27 cellular contexts compared by ENCODE assay signal in the genomic region with DNA sequence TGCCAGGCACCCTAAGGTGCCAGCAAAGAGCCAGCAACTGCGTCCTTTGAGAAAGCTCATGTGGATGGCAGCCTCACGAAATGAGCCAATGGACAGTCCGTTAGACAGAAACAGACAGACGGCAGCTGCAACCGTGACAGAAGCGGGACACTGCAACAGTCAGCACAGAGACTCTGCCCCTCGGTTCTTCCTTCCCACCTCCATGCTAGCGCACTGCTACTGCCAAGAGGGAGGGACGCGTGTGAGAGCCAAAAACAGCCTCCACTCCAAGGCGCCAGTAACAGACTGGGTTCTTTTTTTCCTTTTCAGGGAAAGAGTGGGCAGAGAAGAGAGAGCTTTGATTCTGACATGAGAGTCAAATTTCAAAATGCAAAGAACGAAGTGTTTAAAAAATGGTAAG.
DNase-seq lines count a peak whose midpoint lies in the region; FAIRE-seq and TF ChIP-seq lines count a peak whose summit lies in the region.
"Had no signal": no experiment of that assay in that cellular context is flagged by ENCODE, and none has a peak within 500 bp of the region (broad histone marks: within the 10 kb centered on the region; RNA-seq: fewer than 3 reads in every experiment).

No MANE protein-coding gene starts in this region.

- no peak for FAIRE-seq in H54 (lab: Jason Lieb, UNC)
- FAIRE-seq: RCC 7860 had no signal

- H2AFZ ChIP-seq in PC-9 = no peak overlapping the region

- peak overlapping the region; percentile 15 for H3K27ac Mint-ChIP-seq in neural crest cell (ENCODE audit: unreplicated experiment)
- H3K27ac Mint-ChIP-seq: activated B cell treated with CpG ODN at 0.5 μM for 24 hours; activated naive CD4-positive, alpha-beta T cell treated with anti-CD3 and anti-CD28 coated beads for 36 hours; activated T-cell treated with anti-CD3 and anti-CD28 coated beads, Interleukin-2, amount 50 U/mL, for 72 hours; endodermal cell; mesothelial cell of epicardium; natural killer cell; stimulated activated naive B cell treated with anti-CD40 and anti-IgM and Interleukin-4, amounts not matched to agents 10 μg/mL and 1 μg/mL and 100 μg/mL, for 72 hours had no signal

- intact Hi-C loops in PC-9 (cut with micrococcal nuclease; ENCODE audit: unreplicated experiment) = no loop called here
- intact Hi-C loops in dorsolateral prefrontal cortex (cut with DNase I) = no loop called here

- no peaks in the 10 kb centered on the region for H3K27me3 Mint-ChIP-seq in neural crest cell (ENCODE audit: low read depth)
- H3K27me3 Mint-ChIP-seq: activated B cell treated with CpG ODN at 0.5 μM for 24 hours; stimulated activated naive B cell treated with anti-CD40 and anti-IgM and Interleukin-4, amounts not matched to agents 10 μg/mL and 1 μg/mL and 100 μg/mL, for 72 hours had no signal

- no peak overlapping the region for H3K4me3 Mint-ChIP-seq in neural crest cell
- H3K4me3 Mint-ChIP-seq: activated B cell treated with CpG ODN at 0.5 μM for 24 hours; activated naive CD4-positive, alpha-beta T cell treated with anti-CD3 and anti-CD28 coated beads for 36 hours; activated T-cell treated with anti-CD3 and anti-CD28 coated beads, Interleukin-2, amount 50 U/mL, for 72 hours; endodermal cell; mesothelial cell of epicardium; natural killer cell; stimulated activated naive B cell treated with anti-CD40 and anti-IgM and Interleukin-4, amounts not matched to agents 10 μg/mL and 1 μg/mL and 100 μg/mL, for 72 hours had no signal

- BruUV-seq in PC-9 (replicated peaks; lab: Mats Ljungman, UMichigan) = no TSS peak

- peak overlapping the region; percentile 50; the same call in 1 of the 2 replicates for H3K4me2 ChIP-seq in PC-9

- no peak for TF ChIP-seq CTCF in PC-9 (conservative IDR thresholded peaks at IDR 0.05)
- TF ChIP-seq CTCF in dorsolateral prefrontal cortex (IDR thresholded peaks at IDR 0.05 in 54 of 56, conservative IDR thresholded peaks at IDR 0.05 in 2 of 56; ENCODE audit: low read depth in 1 of 56, partially characterized antibody in 56 of 56) = no peak
- no peak for TF ChIP-seq CTCF in neural crest cell (conservative IDR thresholded peaks at IDR 0.05)
- no peak for TF ChIP-seq CTCF in WERI-Rb-1 (IDR thresholded peaks at IDR 0.05; ENCODE audit: low read depth, low read length)

- H3K27ac ChIP-seq in PC-9 (peak overlapping the region; percentile 77), dorsolateral prefrontal cortex (peak overlapping the region in 58 of 59 donors; percentile 8 to 92 (median 76)), temporal lobe (ENCODE audit: low read depth, low read length) (peak overlapping the region; percentile 10), WERI-Rb-1 (no peak overlapping the region)
- H3K27ac ChIP-seq: adrenal gland, HL-60, ovary, right atrium auricular region, testis, uterus had no signal

- no peak for TF ChIP-seq POLR2A in H54 (IDR thresholded peaks at IDR 0.05; ENCODE audit: low read depth, low read length)

- H3K9me3 Mint-ChIP-seq in neural crest cell = peaks cover 3% of the 10 kb centered on the region
- H3K9me3 Mint-ChIP-seq: activated T-cell treated with anti-CD3 and anti-CD28 coated beads, Interleukin-2, amount 50 U/mL, for 72 hours; natural killer cell; stimulated activated naive B cell treated with anti-CD40 and anti-IgM and Interleukin-4, amounts not matched to agents 10 μg/mL and 1 μg/mL and 100 μg/mL, for 72 hours had no signal

- H3K4me3 ChIP-seq in PC-9 = no peak overlapping the region
- peak overlapping the region in 14 of 59 donors; percentile 3 to 37 (median 18) for H3K4me3 ChIP-seq in dorsolateral prefrontal cortex
- no peak overlapping the region for H3K4me3 ChIP-seq in WERI-Rb-1 (ENCODE audit: low read depth, low read length)
- H3K4me3 ChIP-seq: adrenal gland, ovary, right atrium auricular region, testis, uterus had no signal

- no peaks in the 10 kb centered on the region for H3K9me2 ChIP-seq in PC-9 (ENCODE audit: insufficient read depth)

- CTCF ChIA-PET in PC-9 (lab: Charles Lee) = no interaction called here

- peaks cover 18% of the 10 kb centered on the region for H3K36me3 Mint-ChIP-seq in neural crest cell (ENCODE audit: low read depth)
- H3K36me3 Mint-ChIP-seq: natural killer cell had no signal

- no peaks in the 10 kb centered on the region for H3K4me1 Mint-ChIP-seq in neural crest cell
- H3K4me1 Mint-ChIP-seq: activated B cell treated with CpG ODN at 0.5 μM for 24 hours, endodermal cell, mesothelial cell of epicardium had no signal

- H3K27me3 ChIP-seq in PC-9 (ENCODE audit: insufficient read depth, low read depth) = no peaks in the 10 kb centered on the region
- H3K27me3 ChIP-seq in dorsolateral prefrontal cortex = no peaks in the 10 kb centered on the region
- no peaks in the 10 kb centered on the region for H3K27me3 ChIP-seq in WERI-Rb-1 (ENCODE audit: insufficient read depth, low read depth, severe bottlenecking)
- H3K27me3 ChIP-seq: adrenal gland, ovary, right atrium auricular region, testis, uterus had no signal

- peaks cover 23% of the 10 kb centered on the region for H3K4me1 ChIP-seq in PC-9 (replicated peaks; ENCODE audit: insufficient read depth)
- H3K4me1 ChIP-seq: adrenal gland, right atrium auricular region, testis, uterus had no signal

- H3F3A ChIP-seq in PC-9 (ENCODE audit: insufficient read depth, low read depth) = peaks cover 21% of the 10 kb centered on the region

- POLR2A ChIA-PET in PC-9 (lab: Charles Lee; ENCODE audit: unreplicated experiment) = no interaction called here

- peaks cover 57% of the 10 kb centered on the region for H3K79me2 ChIP-seq in PC-9 (ENCODE audit: low read depth)

- no peaks in the 10 kb centered on the region for H4K20me1 ChIP-seq in PC-9 (ENCODE audit: insufficient read depth)

- no peaks in the 10 kb centered on the region for H3K9me3 ChIP-seq in PC-9 (ENCODE audit: insufficient read depth, low read depth)
- H3K9me3 ChIP-seq in WERI-Rb-1 (ENCODE audit: severe bottlenecking) = no peaks in the 10 kb centered on the region
- H3K9me3 ChIP-seq: adrenal gland, ovary, right atrium auricular region, testis, uterus had no signal

- H3K36me3 ChIP-seq in PC-9 (ENCODE audit: low read depth) (no peaks in the 10 kb centered on the region), WERI-Rb-1 (no peaks in the 10 kb centered on the region)
- H3K36me3 ChIP-seq: adrenal gland, ovary, right atrium auricular region had no signal

- DNase-seq in PC-9 = no peak
- DNase-seq in dorsolateral prefrontal cortex = peak in 8 of 10 donors; percentile 54 to 83 (median 68)
- DNase-seq in neural crest cell (ENCODE audit: low read depth, low spot score) = no peak
- DNase-seq in KG1 (lab: John Stamatoyannopoulos, UW) = no peak
- DNase-seq in H54 (ENCODE audit: insufficient read length, low spot score) = no peak
- no peak for DNase-seq in WERI-Rb-1
- DNase-seq: activated B cell treated with CpG ODN at 0.5 μM for 24 hours; activated CD4-positive, alpha-beta T cell treated with anti-CD3 and anti-CD28 coated beads, Interleukin-2, amount 50 U/mL, for 1 hour; activated naive CD4-positive, alpha-beta T cell treated with anti-CD3 and anti-CD28 coated beads for 36 hours; activated T-cell treated with anti-CD3 and anti-CD28 coated beads, Interleukin-2, amount 50 U/mL, for 72 hours; adrenal gland; cortex of kidney; endodermal cell; left ventricle myocardium superior; natural killer cell; NCI-H1048; NCI-H1694; NCI-H526 treated with DMSO at 0.1 percent for 48 hours; ovary; stimulated activated naive B cell treated with anti-CD40 and anti-IgM and Interleukin-4, amounts not matched to agents 10 μg/mL and 1 μg/mL and 100 μg/mL, for 72 hours; testis; uterus had no signal

Comparison
In these comparisons a context has a peak if more than half of its experiments do, and no peak if none do; other contexts are left out.
1. DNase-seq: peak in dorsolateral prefrontal cortex (8 of 10); none in PC-9 (0 of 2), neural crest cell (single experiment), KG1 (single experiment), H54 (single experiment) and WERI-Rb-1 (single experiment).